Comparison of ENCODE assay signal across 11 cellular contexts in genomic region chr7:74275401-74275881, GRCh38. TPM values are rescaled to one million over a fixed set of nuclear protein-coding genes. Genes with fewer than 3 reads are reported as not detected.
DNase-seq lines count a peak whose midpoint lies in the region; ATAC-seq and TF ChIP-seq lines count a peak whose summit lies in the region.
"Had no signal": no experiment of that assay in that cellular context is flagged by ENCODE, and none has a peak within 500 bp of the region (broad histone marks: within the 10 kb centered on the region; RNA-seq: fewer than 3 reads in every experiment).

No MANE protein-coding gene starts in this region.

- TF ChIP-seq CTCF in progenitor cell of endocrine pancreas (IDR thresholded peaks at IDR 0.05; ENCODE audit: unreplicated experiment) = peak; percentile 60

- H3K27me3 Mint-ChIP-seq in progenitor cell of endocrine pancreas = peaks cover 3% of the 10 kb centered on the region
- H3K27me3 Mint-ChIP-seq: activated T-helper 17 cell treated with anti-CD3 and anti-CD28 coated beads, Interleukin-2, amount 50 U/mL, for 72 hours had no signal

- no peaks in the 10 kb centered on the region for H3K36me3 Mint-ChIP-seq in progenitor cell of endocrine pancreas (ENCODE audit: insufficient read depth)

- TF ChIP-seq POLR2A in erythroblast (IDR thresholded peaks at IDR 0.05; ENCODE audit: low read length) = no peak

- peak; percentile 19 for DNase-seq in NCI-H146 (lab: John Stamatoyannopoulos, UW)
- DNase-seq in NCI-H146 treated with DMSO at 0.1 percent for 48 hours (lab: John Stamatoyannopoulos, UW; ENCODE audit: unreplicated experiment) = no peak
- DNase-seq in NCI-H69 (lab: John Stamatoyannopoulos, UW) = peak; percentile 38
- DNase-seq in erythroblast (lab: John Stamatoyannopoulos, UW) = peak; percentile 20 to 23
- peak; percentile 38 for DNase-seq in progenitor cell of endocrine pancreas (ENCODE audit: low spot score, unreplicated experiment)
- DNase-seq in AG08395 (ENCODE audit: low spot score) = no peak
- DNase-seq in NCI-H1930 (lab: John Stamatoyannopoulos, UW) = no peak
- DNase-seq: C1 segment of cervical spinal cord, kidney glomerular epithelial cell had no signal

- peaks cover 6% of the 10 kb centered on the region for H3K4me1 Mint-ChIP-seq in progenitor cell of endocrine pancreas (ENCODE audit: low read depth)

- H3K4me3 Mint-ChIP-seq in progenitor cell of endocrine pancreas (ENCODE audit: low read depth) = no peak overlapping the region
- H3K4me3 Mint-ChIP-seq: activated T-helper 17 cell treated with anti-CD3 and anti-CD28 coated beads, Interleukin-2, amount 50 U/mL, for 72 hours had no signal

- H3K27ac Mint-ChIP-seq in progenitor cell of endocrine pancreas = no peak overlapping the region
- H3K27ac Mint-ChIP-seq: activated T-helper 17 cell treated with anti-CD3 and anti-CD28 coated beads, Interleukin-2, amount 50 U/mL, for 72 hours had no signal

- ATAC-seq in GM21825 (IDR thresholded peaks at IDR 0.05; ENCODE audit: unreplicated experiment) = no peak
- ATAC-seq: activated T-helper 17 cell treated with anti-CD3 and anti-CD28 coated beads, Interleukin-2, amount 50 U/mL, for 72 hours had no signal

- H3K9me3 Mint-ChIP-seq in progenitor cell of endocrine pancreas (ENCODE audit: low read depth) = no peaks in the 10 kb centered on the region
- H3K9me3 Mint-ChIP-seq: activated T-helper 17 cell treated with anti-CD3 and anti-CD28 coated beads, Interleukin-2, amount 50 U/mL, for 72 hours had no signal

RNA-seq across cellular contexts. Expression of gene CLIP2, which starts 13.8 kb away (rescaled TPM):
- 39.9 and 42.0 TPM in 2 replicates for total RNA-seq in progenitor cell of endocrine pancreas

RNA-seq across cellular contexts. Expression of gene RFC2, which starts 21.2 kb away (rescaled TPM):
- 37.0 and 42.1 TPM in 2 replicates for total RNA-seq in progenitor cell of endocrine pancreas

Comparison
In these comparisons a context has a peak if more than half of its experiments do, and no peak if none do; other contexts are left out.
1. DNase-seq: peak in NCI-H146 (single experiment), NCI-H69 (single experiment), erythroblast (2 of 2) and progenitor cell of endocrine pancreas (single experiment); none in NCI-H146 treated with DMSO at 0.1 percent for 48 hours (single experiment), AG08395 (single experiment) and NCI-H1930 (0 of 2).